Comparison of ENCODE assay signal across 12 cellular contexts in the genomic region with DNA sequence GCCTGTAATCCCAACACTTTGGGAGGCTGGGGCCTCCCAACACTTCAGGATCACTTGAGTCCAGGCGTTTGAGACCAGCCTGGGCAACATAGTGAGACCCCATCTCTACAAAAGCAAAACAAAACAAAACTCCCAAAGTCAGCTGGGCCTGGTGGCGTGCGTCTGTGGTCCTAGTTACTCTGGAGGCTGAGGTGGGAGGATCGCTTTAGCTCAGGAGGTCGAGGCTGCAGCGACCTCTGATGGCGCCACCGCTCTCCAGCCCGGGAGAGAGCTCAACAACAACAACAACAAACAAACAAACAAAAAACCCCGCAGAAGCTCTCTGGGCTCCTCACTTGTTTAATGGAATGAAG. TPM values are rescaled to one million over a fixed set of nuclear protein-coding genes. Genes with fewer than 3 reads are reported as not detected.
DNase-seq lines count a peak whose midpoint lies in the region; ATAC-seq, FAIRE-seq and TF ChIP-seq lines count a peak whose summit lies in the region.
"Had no signal": no experiment of that assay in that cellular context is flagged by ENCODE, and none has a peak within 500 bp of the region (broad histone marks: within the 10 kb centered on the region; RNA-seq: fewer than 3 reads in every experiment).

No MANE protein-coding gene starts in this region.

- peaks cover 5% of the 10 kb centered on the region for H3K9me3 Mint-ChIP-seq in T-helper 1 cell treated with Interleukin-12 subunit alpha and Interleukin-12 subunit beta and Interleukin-4 antibody, amounts not matched to agents 30 μg/mL and 1 μg/mL, for 36 hours
- H3K9me3 Mint-ChIP-seq in activated naive CD8-positive, alpha-beta T cell treated with anti-CD3 and anti-CD28 coated beads, Interleukin-2, amount 10 ng/mL, durations not matched to agents 7 days and 5 days, result peaks cover 1% of the 10 kb centered on the region
- H3K9me3 Mint-ChIP-seq in stimulated activated naive B cell treated with anti-CD40 and anti-IgM and Interleukin-4, amounts not matched to agents 10 μg/mL and 1 μg/mL and 100 μg/mL, for 72 hours, result peaks cover 4 to 6% of the 10 kb centered on the region in 2 donors

- H3K4me3 Mint-ChIP-seq in T-helper 1 cell treated with Interleukin-12 subunit alpha and Interleukin-12 subunit beta and Interleukin-4 antibody, amounts not matched to agents 30 μg/mL and 1 μg/mL, for 36 hours, result peak overlapping the region; percentile 13
- peak overlapping the region; percentile 53 for H3K4me3 Mint-ChIP-seq in activated naive CD8-positive, alpha-beta T cell treated with anti-CD3 and anti-CD28 coated beads, Interleukin-2, amount 10 ng/mL, durations not matched to agents 7 days and 5 days
- H3K4me3 Mint-ChIP-seq in stimulated activated naive B cell treated with anti-CD40 and anti-IgM and Interleukin-4, amounts not matched to agents 10 μg/mL and 1 μg/mL and 100 μg/mL, for 72 hours, result peak overlapping the region; percentile 36 to 77

- H3K9me3 ChIP-seq in kidney (ENCODE audit: control insufficient read depth in 1 of 2, low read length in 2 of 2), result no peaks in the 10 kb centered on the region

- H3K4me3 ChIP-seq in kidney (ENCODE audit: low read length in 2 of 2), result peak overlapping the region; percentile 46 to 59

- no peak for DNase-seq in T-helper 1 cell
- no peak for DNase-seq in activated naive CD8-positive, alpha-beta T cell treated with anti-CD3 and anti-CD28 coated beads, Interleukin-2, amount 10 ng/mL, durations not matched to agents 7 days and 5 days
- no peak for DNase-seq in kidney
- no peak for DNase-seq in stimulated activated naive B cell treated with anti-CD40 and anti-IgM and Interleukin-4, amounts not matched to agents 10 μg/mL and 1 μg/mL and 100 μg/mL, for 72 hours
- DNase-seq in NCI-H1092 (lab: John Stamatoyannopoulos, UW), result no peak
- DNase-seq: NCI-H2171 had no signal

- no peaks in the 10 kb centered on the region for H3K36me3 ChIP-seq in kidney (ENCODE audit: control insufficient read depth in 1 of 2, insufficient read depth in 2 of 2, low read length in 2 of 2)

- H3K9ac ChIP-seq in kidney (ENCODE audit: low read length in 2 of 2), result no peak overlapping the region

- intact Hi-C loops in kidney (cut with DNase I), result no loop called here

- H3K27me3 Mint-ChIP-seq in T-helper 1 cell treated with Interleukin-12 subunit alpha and Interleukin-12 subunit beta and Interleukin-4 antibody, amounts not matched to agents 30 μg/mL and 1 μg/mL, for 36 hours (ENCODE audit: low read depth), result peaks cover 59% of the 10 kb centered on the region
- H3K27me3 Mint-ChIP-seq in activated naive CD8-positive, alpha-beta T cell treated with anti-CD3 and anti-CD28 coated beads, Interleukin-2, amount 10 ng/mL, durations not matched to agents 7 days and 5 days, result peaks cover 61% of the 10 kb centered on the region
- H3K27me3 Mint-ChIP-seq in stimulated activated naive B cell treated with anti-CD40 and anti-IgM and Interleukin-4, amounts not matched to agents 10 μg/mL and 1 μg/mL and 100 μg/mL, for 72 hours, result peaks cover 31 to 49% of the 10 kb centered on the region in 2 donors

- FAIRE-seq in kidney (lab: Jason Lieb, UNC), result no peak
- FAIRE-seq: A204.1, TTC549 had no signal

- no peak for TF ChIP-seq CTCF in kidney (IDR thresholded peaks at IDR 0.05; ENCODE audit: borderline replicate concordance, extremely low read depth, insufficient read depth)

- no peak for ATAC-seq in activated naive CD8-positive, alpha-beta T cell treated with anti-CD3 and anti-CD28 coated beads, Interleukin-2, amount 10 ng/mL, durations not matched to agents 7 days and 5 days (ENCODE audit: low read depth)
- ATAC-seq in stimulated activated naive B cell treated with anti-CD40 and anti-IgM and Interleukin-4, amounts not matched to agents 10 μg/mL and 1 μg/mL and 100 μg/mL, for 72 hours (replicated peaks), result peak in 1 of 2 donors; percentile 14
- ATAC-seq in GM21381 (IDR thresholded peaks at IDR 0.05; ENCODE audit: unreplicated experiment) (no peak), HG03520 (IDR thresholded peaks at IDR 0.05; ENCODE audit: unreplicated experiment) (no peak)

- no peaks in the 10 kb centered on the region for H3K36me3 Mint-ChIP-seq in T-helper 1 cell treated with Interleukin-12 subunit alpha and Interleukin-12 subunit beta and Interleukin-4 antibody, amounts not matched to agents 30 μg/mL and 1 μg/mL, for 36 hours (ENCODE audit: low read depth)
- H3K36me3 Mint-ChIP-seq in activated naive CD8-positive, alpha-beta T cell treated with anti-CD3 and anti-CD28 coated beads, Interleukin-2, amount 10 ng/mL, durations not matched to agents 7 days and 5 days, result no peaks in the 10 kb centered on the region
- no peaks in the 10 kb centered on the region for H3K36me3 Mint-ChIP-seq in stimulated activated naive B cell treated with anti-CD40 and anti-IgM and Interleukin-4, amounts not matched to agents 10 μg/mL and 1 μg/mL and 100 μg/mL, for 72 hours

- no peaks in the 10 kb centered on the region for H3K4me1 ChIP-seq in kidney (ENCODE audit: control insufficient read depth in 1 of 2, insufficient read depth in 1 of 2, low read depth in 1 of 2, low read length in 2 of 2)

- H3K4me1 Mint-ChIP-seq in T-helper 1 cell treated with Interleukin-12 subunit alpha and Interleukin-12 subunit beta and Interleukin-4 antibody, amounts not matched to agents 30 μg/mL and 1 μg/mL, for 36 hours (ENCODE audit: low read depth), result no peaks in the 10 kb centered on the region
- H3K4me1 Mint-ChIP-seq in activated naive CD8-positive, alpha-beta T cell treated with anti-CD3 and anti-CD28 coated beads, Interleukin-2, amount 10 ng/mL, durations not matched to agents 7 days and 5 days, result peaks cover 6% of the 10 kb centered on the region
- H3K4me1 Mint-ChIP-seq in stimulated activated naive B cell treated with anti-CD40 and anti-IgM and Interleukin-4, amounts not matched to agents 10 μg/mL and 1 μg/mL and 100 μg/mL, for 72 hours, result peaks cover 2 to 9% of the 10 kb centered on the region in 2 donors

- POLR2A ChIA-PET in activated naive CD8-positive, alpha-beta T cell treated with anti-CD3 and anti-CD28 coated beads, Interleukin-2, amount 10 ng/mL, durations not matched to agents 7 days and 5 days (lab: Charles Lee), result no interaction called here

- no peak overlapping the region for H3K27ac Mint-ChIP-seq in T-helper 1 cell treated with Interleukin-12 subunit alpha and Interleukin-12 subunit beta and Interleukin-4 antibody, amounts not matched to agents 30 μg/mL and 1 μg/mL, for 36 hours
- H3K27ac Mint-ChIP-seq in activated naive CD8-positive, alpha-beta T cell treated with anti-CD3 and anti-CD28 coated beads, Interleukin-2, amount 10 ng/mL, durations not matched to agents 7 days and 5 days, result no peak overlapping the region
- H3K27ac Mint-ChIP-seq in stimulated activated naive B cell treated with anti-CD40 and anti-IgM and Interleukin-4, amounts not matched to agents 10 μg/mL and 1 μg/mL and 100 μg/mL, for 72 hours, result no peak overlapping the region

- H3K27ac ChIP-seq in kidney (ENCODE audit: low read depth in 2 of 2, low read length in 2 of 2), result no peak overlapping the region

RNA-seq across cellular contexts. Expression of a gene that starts 0.5 kb away (rescaled TPM):
- not detected for total RNA-seq in activated naive CD8-positive, alpha-beta T cell treated with anti-CD3 and anti-CD28 coated beads, Interleukin-2, amount 10 ng/mL, durations not matched to agents 7 days and 5 days
- total RNA-seq in kidney, result not detected
- polyA plus RNA-seq in kidney (ENCODE audit: insufficient read depth, low read depth, low replicate concordance), result 2.2 TPM
- total RNA-seq: ureter had no signal
